3 cellular contexts compared by ENCODE assay signal in the genomic region with DNA sequence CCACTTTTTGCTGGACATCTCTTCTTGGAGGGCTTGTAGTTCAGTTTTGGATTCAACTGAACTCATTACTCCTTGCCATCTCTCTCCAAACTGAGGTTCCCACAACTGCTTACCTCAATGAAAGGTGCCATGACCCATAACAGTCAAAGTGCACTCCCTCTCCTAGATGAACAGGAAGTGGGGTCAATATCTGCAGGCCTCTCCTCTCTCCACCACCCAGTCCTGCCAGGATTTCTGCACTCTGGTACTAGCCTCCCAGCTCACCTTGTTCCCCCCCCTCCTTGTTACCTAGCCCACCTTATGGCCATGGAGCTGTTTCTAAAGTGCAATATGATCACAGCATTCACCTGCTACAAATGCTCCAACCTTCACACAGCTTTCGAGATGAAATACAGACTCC.
TF ChIP-seq lines count a peak whose summit lies in the region.

No MANE protein-coding gene starts in this region.

TF ChIP-seq in SK-N-SH treated with all-trans-retinoic acid at 6 μM for 48 hours, 23 proteins besides CTCF, POLR2A, EP300 and RAD21:
- no peak for TF ChIP-seq ZNF70 (CRISPR knock-in tag; IDR thresholded peaks at IDR 0.05)
- no peak for TF ChIP-seq CSDC2 (CRISPR knock-in tag; IDR thresholded peaks at IDR 0.05)
- no peak for TF ChIP-seq ZC3H10 (CRISPR knock-in tag; IDR thresholded peaks at IDR 0.05)
- TF ChIP-seq, protein P1, sequence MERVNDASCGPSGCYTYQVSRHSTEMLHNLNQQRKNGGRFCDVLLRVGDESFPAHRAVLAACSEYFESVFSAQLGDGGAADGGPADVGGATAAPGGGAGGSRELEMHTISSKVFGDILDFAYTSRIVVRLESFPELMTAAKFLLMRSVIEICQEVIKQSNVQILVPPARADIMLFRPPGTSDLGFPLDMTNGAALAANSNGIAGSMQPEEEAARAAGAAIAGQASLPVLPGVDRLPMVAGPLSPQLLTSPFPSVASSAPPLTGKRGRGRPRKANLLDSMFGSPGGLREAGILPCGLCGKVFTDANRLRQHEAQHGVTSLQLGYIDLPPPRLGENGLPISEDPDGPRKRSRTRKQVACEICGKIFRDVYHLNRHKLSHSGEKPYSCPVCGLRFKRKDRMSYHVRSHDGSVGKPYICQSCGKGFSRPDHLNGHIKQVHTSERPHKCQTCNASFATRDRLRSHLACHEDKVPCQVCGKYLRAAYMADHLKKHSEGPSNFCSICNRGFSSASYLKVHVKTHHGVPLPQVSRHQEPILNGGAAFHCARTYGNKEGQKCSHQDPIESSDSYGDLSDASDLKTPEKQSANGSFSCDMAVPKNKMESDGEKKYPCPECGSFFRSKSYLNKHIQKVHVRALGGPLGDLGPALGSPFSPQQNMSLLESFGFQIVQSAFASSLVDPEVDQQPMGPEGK (CRISPR knock-in tag; IDR thresholded peaks at IDR 0.05; ENCODE audit: borderline replicate concordance), result peak; percentile 10; the same call in 1 of the 2 replicates

TF ChIP-seq in SK-N-SH, 30 proteins besides CTCF, POLR2A, EP300 and RAD21:
- TF ChIP-seq TEAD4 (IDR thresholded peaks at IDR 0.05; ENCODE audit: borderline replicate concordance, insufficient read depth) (no peak), RCOR1 (IDR thresholded peaks at IDR 0.05; ENCODE audit: low read length) (no peak), GATA2 (CRISPR knock-in tag; IDR thresholded peaks at IDR 0.05) (no peak), TAF1 (IDR thresholded peaks at IDR 0.05; ENCODE audit: borderline replicate concordance, low read depth, low read length) (no peak), EZH2phosphoT487 (IDR thresholded peaks at IDR 0.05; ENCODE audit: borderline replicate concordance, low read depth) (no peak), FOXJ3 (CRISPR knock-in tag; IDR thresholded peaks at IDR 0.05) (no peak), SMC3 (IDR thresholded peaks at IDR 0.05; ENCODE audit: low read depth, low read length) (no peak), ELF1 (IDR thresholded peaks at IDR 0.05) (no peak), FOXM1 (IDR thresholded peaks at IDR 0.05; ENCODE audit: low read depth) (no peak), TCF12 (IDR thresholded peaks at IDR 0.05) (no peak), SIN3A (IDR thresholded peaks at IDR 0.05; ENCODE audit: borderline replicate concordance, low read depth, low read length) (no peak), NFIC (IDR thresholded peaks at IDR 0.05; ENCODE audit: borderline replicate concordance) (no peak), NRF1 (IDR thresholded peaks at IDR 0.05; ENCODE audit: low read depth, low read length) (no peak), MEF2A (IDR thresholded peaks at IDR 0.05; ENCODE audit: borderline replicate concordance, low read depth) (no peak)
- TF ChIP-seq, protein P2, sequence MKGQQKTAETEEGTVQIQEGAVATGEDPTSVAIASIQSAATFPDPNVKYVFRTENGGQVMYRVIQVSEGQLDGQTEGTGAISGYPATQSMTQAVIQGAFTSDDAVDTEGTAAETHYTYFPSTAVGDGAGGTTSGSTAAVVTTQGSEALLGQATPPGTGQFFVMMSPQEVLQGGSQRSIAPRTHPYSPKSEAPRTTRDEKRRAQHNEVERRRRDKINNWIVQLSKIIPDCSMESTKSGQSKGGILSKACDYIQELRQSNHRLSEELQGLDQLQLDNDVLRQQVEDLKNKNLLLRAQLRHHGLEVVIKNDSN (IDR thresholded peaks at IDR 0.05; ENCODE audit: borderline replicate concordance, low read depth), result no peak
- TF ChIP-seq, protein P3, sequence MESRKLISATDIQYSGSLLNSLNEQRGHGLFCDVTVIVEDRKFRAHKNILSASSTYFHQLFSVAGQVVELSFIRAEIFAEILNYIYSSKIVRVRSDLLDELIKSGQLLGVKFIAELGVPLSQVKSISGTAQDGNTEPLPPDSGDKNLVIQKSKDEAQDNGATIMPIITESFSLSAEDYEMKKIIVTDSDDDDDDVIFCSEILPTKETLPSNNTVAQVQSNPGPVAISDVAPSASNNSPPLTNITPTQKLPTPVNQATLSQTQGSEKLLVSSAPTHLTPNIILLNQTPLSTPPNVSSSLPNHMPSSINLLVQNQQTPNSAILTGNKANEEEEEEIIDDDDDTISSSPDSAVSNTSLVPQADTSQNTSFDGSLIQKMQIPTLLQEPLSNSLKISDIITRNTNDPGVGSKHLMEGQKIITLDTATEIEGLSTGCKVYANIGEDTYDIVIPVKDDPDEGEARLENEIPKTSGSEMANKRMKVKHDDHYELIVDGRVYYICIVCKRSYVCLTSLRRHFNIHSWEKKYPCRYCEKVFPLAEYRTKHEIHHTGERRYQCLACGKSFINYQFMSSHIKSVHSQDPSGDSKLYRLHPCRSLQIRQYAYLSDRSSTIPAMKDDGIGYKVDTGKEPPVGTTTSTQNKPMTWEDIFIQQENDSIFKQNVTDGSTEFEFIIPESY (IDR thresholded peaks at IDR 0.05; ENCODE audit: borderline replicate concordance, low read depth), result no peak
- TF ChIP-seq, protein P4, sequence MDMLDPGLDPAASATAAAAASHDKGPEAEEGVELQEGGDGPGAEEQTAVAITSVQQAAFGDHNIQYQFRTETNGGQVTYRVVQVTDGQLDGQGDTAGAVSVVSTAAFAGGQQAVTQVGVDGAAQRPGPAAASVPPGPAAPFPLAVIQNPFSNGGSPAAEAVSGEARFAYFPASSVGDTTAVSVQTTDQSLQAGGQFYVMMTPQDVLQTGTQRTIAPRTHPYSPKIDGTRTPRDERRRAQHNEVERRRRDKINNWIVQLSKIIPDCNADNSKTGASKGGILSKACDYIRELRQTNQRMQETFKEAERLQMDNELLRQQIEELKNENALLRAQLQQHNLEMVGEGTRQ (IDR thresholded peaks at IDR 0.05; ENCODE audit: borderline replicate concordance, low read depth, low read length), result no peak
- TF ChIP-seq, protein P5, sequence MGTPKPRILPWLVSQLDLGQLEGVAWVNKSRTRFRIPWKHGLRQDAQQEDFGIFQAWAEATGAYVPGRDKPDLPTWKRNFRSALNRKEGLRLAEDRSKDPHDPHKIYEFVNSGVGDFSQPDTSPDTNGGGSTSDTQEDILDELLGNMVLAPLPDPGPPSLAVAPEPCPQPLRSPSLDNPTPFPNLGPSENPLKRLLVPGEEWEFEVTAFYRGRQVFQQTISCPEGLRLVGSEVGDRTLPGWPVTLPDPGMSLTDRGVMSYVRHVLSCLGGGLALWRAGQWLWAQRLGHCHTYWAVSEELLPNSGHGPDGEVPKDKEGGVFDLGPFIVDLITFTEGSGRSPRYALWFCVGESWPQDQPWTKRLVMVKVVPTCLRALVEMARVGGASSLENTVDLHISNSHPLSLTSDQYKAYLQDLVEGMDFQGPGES (IDR thresholded peaks at IDR 0.05; ENCODE audit: low read depth, low read length), result no peak
- TF ChIP-seq, protein P6, sequence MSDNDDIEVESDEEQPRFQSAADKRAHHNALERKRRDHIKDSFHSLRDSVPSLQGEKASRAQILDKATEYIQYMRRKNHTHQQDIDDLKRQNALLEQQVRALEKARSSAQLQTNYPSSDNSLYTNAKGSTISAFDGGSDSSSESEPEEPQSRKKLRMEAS (IDR thresholded peaks at IDR 0.05; ENCODE audit: low read depth), result no peak

TF ChIP-seq in IMR-90, 13 proteins besides CTCF, POLR2A, EP300 and RAD21:
- TF ChIP-seq CEBPB (IDR thresholded peaks at IDR 0.05; ENCODE audit: low read depth, low read length) (no peak), MXI1 (IDR thresholded peaks at IDR 0.05; ENCODE audit: borderline replicate concordance, low read depth, low read length) (no peak), NFE2L2 (IDR thresholded peaks at IDR 0.05; ENCODE audit: low read depth, low read length) (no peak), SMC3 (IDR thresholded peaks at IDR 0.05; ENCODE audit: low read depth, low read length) (no peak), RFX5 (IDR thresholded peaks at IDR 0.05; ENCODE audit: low read depth, low read length) (no peak), BHLHE40 (IDR thresholded peaks at IDR 0.05; ENCODE audit: low read depth, low read length) (no peak)
- TF ChIP-seq, protein P4 (IDR thresholded peaks at IDR 0.05; ENCODE audit: low read depth, low read length), result no peak
